8 cellular contexts compared by ENCODE assay signal in genomic region chr22:46055176-46055850, GRCh38.
A peak's percentile ranks its signal among the peaks of the same experiment; 100 is the strongest.
DNase-seq lines count a peak whose midpoint lies in the region; ATAC-seq lines count a peak whose summit lies in the region.

No MANE protein-coding gene starts in this region.

- H3K27ac Mint-ChIP-seq in activated T-helper 17 cell treated with anti-CD3 and anti-CD28 coated beads, Interleukin-2, amount 50 U/mL, for 72 hours = peak overlapping the region; percentile 98
- H3K27ac Mint-ChIP-seq in stimulated activated naive B cell treated with anti-CD40 and anti-IgM and Interleukin-4, amounts not matched to agents 10 μg/mL and 1 μg/mL and 100 μg/mL, for 72 hours = peak overlapping the region; percentile 97

- peak overlapping the region; percentile 95 for H3K4me3 Mint-ChIP-seq in activated T-helper 17 cell treated with anti-CD3 and anti-CD28 coated beads, Interleukin-2, amount 50 U/mL, for 72 hours
- H3K4me3 Mint-ChIP-seq in stimulated activated naive B cell treated with anti-CD40 and anti-IgM and Interleukin-4, amounts not matched to agents 10 μg/mL and 1 μg/mL and 100 μg/mL, for 72 hours = peak overlapping the region; percentile 57 to 90

- no peaks in the 10 kb centered on the region for H3K27me3 Mint-ChIP-seq in activated T-helper 17 cell treated with anti-CD3 and anti-CD28 coated beads, Interleukin-2, amount 50 U/mL, for 72 hours
- H3K27me3 Mint-ChIP-seq in stimulated activated naive B cell treated with anti-CD40 and anti-IgM and Interleukin-4, amounts not matched to agents 10 μg/mL and 1 μg/mL and 100 μg/mL, for 72 hours = no peaks in the 10 kb centered on the region

- H3K4me1 Mint-ChIP-seq in activated T-helper 17 cell treated with anti-CD3 and anti-CD28 coated beads, Interleukin-2, amount 50 U/mL, for 72 hours = peaks cover 11% of the 10 kb centered on the region
- H3K4me1 Mint-ChIP-seq in stimulated activated naive B cell treated with anti-CD40 and anti-IgM and Interleukin-4, amounts not matched to agents 10 μg/mL and 1 μg/mL and 100 μg/mL, for 72 hours = peaks cover 27 to 65% of the 10 kb centered on the region in 2 donors

- peaks cover 13% of the 10 kb centered on the region for H3K36me3 Mint-ChIP-seq in activated T-helper 17 cell treated with anti-CD3 and anti-CD28 coated beads, Interleukin-2, amount 50 U/mL, for 72 hours (ENCODE audit: low read depth)
- H3K36me3 Mint-ChIP-seq in stimulated activated naive B cell treated with anti-CD40 and anti-IgM and Interleukin-4, amounts not matched to agents 10 μg/mL and 1 μg/mL and 100 μg/mL, for 72 hours = no peaks in the 10 kb centered on the region

- DNase-seq in HT1080 (ENCODE audit: low read depth) = peak; percentile 56
- DNase-seq in left cardiac atrium = peak; percentile 56
- DNase-seq in stimulated activated naive B cell treated with anti-CD40 and anti-IgM and Interleukin-4, amounts not matched to agents 10 μg/mL and 1 μg/mL and 100 μg/mL, for 72 hours = no peak
- no peak for DNase-seq in NCI-H1417 (lab: John Stamatoyannopoulos, UW)

- intact Hi-C loops in left cardiac atrium (cut with DNase I) = loop anchor here in 1 of 2 donors (2.0 kb wide), 1 partner anchor 13 kb away; no protein-coding TSS in a partner anchor

- ATAC-seq in activated T-helper 17 cell treated with anti-CD3 and anti-CD28 coated beads, Interleukin-2, amount 50 U/mL, for 72 hours (replicated peaks) = no peak
- ATAC-seq in left cardiac atrium (peak in 1 of 2 donors; percentile 0), GM18868 (IDR thresholded peaks at IDR 0.05; ENCODE audit: unreplicated experiment) (no peak), HG03045 (IDR thresholded peaks at IDR 0.05; ENCODE audit: unreplicated experiment) (no peak), HG03565 (IDR thresholded peaks at IDR 0.05; ENCODE audit: unreplicated experiment) (no peak)
- no peak for ATAC-seq in stimulated activated naive B cell treated with anti-CD40 and anti-IgM and Interleukin-4, amounts not matched to agents 10 μg/mL and 1 μg/mL and 100 μg/mL, for 72 hours (replicated peaks)

- H3K9me3 Mint-ChIP-seq in activated T-helper 17 cell treated with anti-CD3 and anti-CD28 coated beads, Interleukin-2, amount 50 U/mL, for 72 hours = no peaks in the 10 kb centered on the region
- no peaks in the 10 kb centered on the region for H3K9me3 Mint-ChIP-seq in stimulated activated naive B cell treated with anti-CD40 and anti-IgM and Interleukin-4, amounts not matched to agents 10 μg/mL and 1 μg/mL and 100 μg/mL, for 72 hours

Comparison
In these comparisons a context has a peak if more than half of its experiments do, and no peak if none do; other contexts are left out.
1. DNase-seq: peak in HT1080 (single experiment) and left cardiac atrium (single experiment); none in stimulated activated naive B cell treated with anti-CD40 and anti-IgM and Interleukin-4, amounts not matched to agents 10 μg/mL and 1 μg/mL and 100 μg/mL, for 72 hours (single experiment) and NCI-H1417 (0 of 3).